1 cellular context compared by ENCODE assay signal in the genomic region with DNA sequence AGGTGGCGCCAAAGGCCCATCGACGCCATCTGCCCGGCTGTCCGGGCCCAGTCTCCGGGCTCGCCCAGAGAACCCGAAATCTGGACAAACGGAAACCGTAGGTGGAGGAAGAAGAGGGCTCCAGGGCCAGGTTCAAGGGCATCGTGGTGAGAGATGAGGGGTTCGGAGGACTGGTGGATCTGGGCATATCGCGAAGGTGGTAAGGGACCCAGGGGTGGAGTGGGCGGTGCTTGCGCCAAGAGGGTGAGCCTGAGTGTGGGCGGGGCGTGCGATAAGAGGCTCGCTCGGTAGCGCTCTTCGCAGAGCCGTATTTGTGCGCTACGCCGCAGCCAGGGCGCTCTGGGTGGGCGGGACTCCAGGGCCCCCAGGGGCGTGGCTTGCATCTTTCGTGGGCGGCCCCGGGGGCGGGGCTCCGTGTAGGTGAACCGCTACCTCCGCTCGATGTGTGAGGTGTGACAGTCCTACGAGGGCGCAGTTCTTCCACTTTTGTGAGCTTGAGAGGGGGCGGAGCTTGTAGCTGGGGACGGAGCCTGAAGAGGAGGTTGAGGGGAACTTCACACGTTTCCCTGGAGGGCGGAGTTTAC.
A peak's percentile ranks its signal among the peaks of the same experiment; 100 is the strongest.
TF ChIP-seq lines count a peak whose summit lies in the region.

No MANE protein-coding gene starts in this region.

TF ChIP-seq in IMR-90, 13 proteins besides CTCF, POLR2A, EP300 and RAD21:
- TF ChIP-seq USF2 (IDR thresholded peaks at IDR 0.05; ENCODE audit: low read depth, low read length) (peak; percentile 13; the same call in 1 of the 2 replicates), ELK1 (IDR thresholded peaks at IDR 0.05; ENCODE audit: borderline replicate concordance, low read depth, low read length) (no peak), MXI1 (IDR thresholded peaks at IDR 0.05; ENCODE audit: borderline replicate concordance, low read depth, low read length) (peak; percentile 22; the same call in 1 of the 2 replicates), SMC3 (IDR thresholded peaks at IDR 0.05; ENCODE audit: low read depth, low read length) (peak; percentile 97), FOS (IDR thresholded peaks at IDR 0.05; ENCODE audit: low read depth, low read length) (no peak), MAZ (IDR thresholded peaks at IDR 0.05; ENCODE audit: borderline replicate concordance, low read depth, low read length) (peak; percentile 11), CHD1 (IDR thresholded peaks at IDR 0.05; ENCODE audit: low read depth, low read length) (peak; percentile 42; the same call in 1 of the 2 replicates)
